33 cellular contexts compared by ENCODE assay signal in the genomic region with DNA sequence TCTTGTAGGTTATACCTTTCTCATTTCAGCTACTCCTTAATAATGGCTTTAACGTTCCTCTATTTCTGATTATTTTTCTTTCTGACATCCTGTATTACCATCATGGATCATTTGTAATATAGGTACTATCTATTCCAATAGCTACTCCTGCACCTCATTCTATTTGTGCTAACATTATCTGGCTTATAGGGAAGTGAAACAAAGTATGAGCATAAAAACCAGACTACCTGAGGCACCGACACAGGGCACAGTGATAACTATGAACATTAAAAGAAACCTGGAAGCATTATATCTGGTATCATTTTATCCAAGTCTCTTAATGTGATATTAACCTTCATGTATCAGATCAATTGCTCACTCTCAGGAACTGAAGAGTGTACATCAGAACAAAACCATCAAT.
DNase-seq lines count a peak whose midpoint lies in the region; ATAC-seq, FAIRE-seq and TF ChIP-seq lines count a peak whose summit lies in the region.
"Had no signal": no experiment of that assay in that cellular context is flagged by ENCODE, and none has a peak within 500 bp of the region (broad histone marks: within the 10 kb centered on the region; RNA-seq: fewer than 3 reads in every experiment).

No MANE protein-coding gene starts in this region.

- no peaks in the 10 kb centered on the region for H3K79me2 ChIP-seq in GM12878 (ENCODE audit: control insufficient read depth, insufficient read depth, low read length)

- H3K4me3 ChIP-seq in GM12878: no peak overlapping the region
- H3K4me3 ChIP-seq: A549; BLaER1; BLaER1 treated with 17β-estradiol and CSF1 and Interleukin-3, amounts not matched to agents 10 nM and 100 nM had no signal

- no TSS peak for BruUV-seq in GM12878 (replicated peaks; lab: Mats Ljungman, UMichigan)

- CTCF ChIA-PET in GM12878 (lab: Yijun Ruan, JAX): interaction anchor here (1.0 to 8.0 kb wide), 13 partner anchors 11 to 484 kb away, joined by 3 to 247 read pairs (median 5); no protein-coding TSS in a partner anchor

- ATAC-seq in GM19351 (IDR thresholded peaks at IDR 0.05; ENCODE audit: unreplicated experiment) (peak; percentile 45), GM12878 (peak; percentile 54)
- ATAC-seq: A549; CD8-positive, alpha-beta T cell had no signal

- no peak for TF ChIP-seq RAD21 in GM12878 (IDR thresholded peaks at IDR 0.05; ENCODE audit: insufficient read depth, low read depth, low read length)

- no peaks in the 10 kb centered on the region for H3K4me1 ChIP-seq in GM12878 (ENCODE audit: control insufficient read depth, insufficient read depth, low read length)
- H3K4me1 ChIP-seq: A549, BE2C, Caco-2 had no signal

- no peak for FAIRE-seq in GM12891 (lab: Jason Lieb, UNC)
- FAIRE-seq in GM12878 (lab: Jason Lieb, UNC): no peak
- FAIRE-seq: A204.1, A549, D721Med had no signal

- POLR2A ChIA-PET in GM12878 (lab: Charles Lee): no interaction called here

- H3K9ac ChIP-seq in GM12878 (ENCODE audit: control insufficient read depth, insufficient read depth, low read length): no peak overlapping the region
- H3K9ac ChIP-seq: BLaER1; BLaER1 treated with 17β-estradiol and CSF1 and Interleukin-3, amounts not matched to agents 10 nM and 100 nM had no signal

- H3K27me3 ChIP-seq in GM12878 (replicated peaks in 1 of 2; ENCODE audit: control insufficient read depth in 2 of 2, insufficient read depth in 2 of 2, low read length in 1 of 2): peaks cover 0 to 2% of the 10 kb centered on the region in 2 experiments; a peak in 2 of 4 replicates
- H3K27me3 ChIP-seq: BE2C; BLaER1; BLaER1 treated with 17β-estradiol and CSF1 and Interleukin-3, amounts not matched to agents 10 nM and 100 nM had no signal

- no peak overlapping the region for H3K4me2 ChIP-seq in GM12878 (ENCODE audit: control insufficient read depth, insufficient read depth)
- H3K4me2 ChIP-seq: A549; BLaER1; BLaER1 treated with 17β-estradiol and CSF1 and Interleukin-3, amounts not matched to agents 10 nM and 100 nM had no signal

- no peak for TF ChIP-seq EP300 in GM12878 (IDR thresholded peaks at IDR 0.05; ENCODE audit: borderline replicate concordance in 1 of 2, control insufficient read depth in 1 of 2, low read depth in 2 of 2, low read length in 2 of 2)

- DNase-seq in GM12891 (ENCODE audit: insufficient read length, low spot score) (no peak), GM12878 (ENCODE audit: low read depth, low spot score) (no peak), NCI-H1417 (lab: John Stamatoyannopoulos, UW) (no peak), NCI-H2081 (lab: John Stamatoyannopoulos, UW) (no peak)
- DNase-seq in central memory CD4-positive, alpha-beta T cell: no peak
- DNase-seq: 8988T; ACHN; AML-193; BE2C; C1 segment of cervical spinal cord; Caco-2; Calu3; CD4-positive, alpha-beta memory T cell; CD4-positive, alpha-beta T cell; CD4-positive, CD25-positive, alpha-beta regulatory T cell; CD8-positive, alpha-beta memory T cell; CD8-positive, alpha-beta T cell; COR-L47; DMS 273 treated with DMSO at 0.1 percent for 48 hours; DMS153; DMS53; DMS79; DMS79 treated with DMSO at 0.1 percent for 48 hours; DND-41; EL had no signal

- no peaks in the 10 kb centered on the region for H4K20me1 ChIP-seq in GM12878 (ENCODE audit: control insufficient read depth, insufficient read depth)
- H4K20me1 ChIP-seq: BLaER1; BLaER1 treated with 17β-estradiol and CSF1 and Interleukin-3, amounts not matched to agents 10 nM and 100 nM had no signal

- SMC1A ChIA-PET in GM12878 (lab: Charles Lee; ENCODE audit: uncharacterized antibody, unreplicated experiment): interaction anchor here (1.1 to 9.5 kb wide), 16 partner anchors 9 to 449 kb away, joined by 3 to 275 read pairs (median 6); no protein-coding TSS in a partner anchor

- in situ Hi-C loops in GM12878 (cut with MboI): loop anchor here (25.0 kb wide), 1 partner anchor 405 kb away; no protein-coding TSS in a partner anchor

- no peak for TF ChIP-seq CTCF in GM12878 (IDR thresholded peaks at IDR 0.05 in 2 of 3, conservative IDR thresholded peaks at IDR 0.05 in 1 of 3; ENCODE audit: control insufficient read depth in 2 of 3, extremely low read depth in 1 of 3, insufficient read depth in 1 of 3, low read depth in 3 of 3, low read length in 3 of 3)

- H2AFZ ChIP-seq in GM12878 (ENCODE audit: control insufficient read depth, low read depth, low read length): no peak overlapping the region

- WGBS in GM12878 (ENCODE audit: insufficient coverage, insufficient replicate concordance, low lambda C conversion rate, missing lambda C conversion rate): 6% methylated on average over 2 of the region's 2 CpGs

- no peaks in the 10 kb centered on the region for H3K9me3 ChIP-seq in GM12878 (replicated peaks; ENCODE audit: control insufficient read depth, insufficient read depth, low read length)
- H3K9me3 ChIP-seq: A549; BE2C; BLaER1; BLaER1 treated with 17β-estradiol and CSF1 and Interleukin-3, amounts not matched to agents 10 nM and 100 nM; Caco-2 had no signal

- RAD21 ChIA-PET in GM12878 (lab: Charles Lee; ENCODE audit: unreplicated experiment): interaction anchor here (0.9 to 9.1 kb wide), 10 partner anchors 10 to 482 kb away, joined by 3 to 190 read pairs (median 3); no protein-coding TSS in a partner anchor

- TF ChIP-seq POLR2A in GM12891 (IDR thresholded peaks at IDR 0.05; ENCODE audit: low read depth, low read length) (no peak), GM12878 (IDR thresholded peaks at IDR 0.05; ENCODE audit: low read depth, low read length) (no peak)

- no peak overlapping the region for H3K27ac ChIP-seq in GM12878 (ENCODE audit: control insufficient read depth, insufficient read depth)
- H3K27ac ChIP-seq: 22Rv1; A549; BLaER1; BLaER1 treated with 17β-estradiol and CSF1 and Interleukin-3, amounts not matched to agents 10 nM and 100 nM; C4-2B had no signal

- intact Hi-C loops in GM12878 (cut with micrococcal nuclease; ENCODE audit: unreplicated experiment): no loop called here

- H3K36me3 ChIP-seq in GM12878 (ENCODE audit: control insufficient read depth in 2 of 2, insufficient read depth in 2 of 2, low read length in 1 of 2): no peaks in the 10 kb centered on the region
- H3K36me3 ChIP-seq: BE2C; BLaER1; BLaER1 treated with 17β-estradiol and CSF1 and Interleukin-3, amounts not matched to agents 10 nM and 100 nM had no signal

TF ChIP-seq in GM12891, 5 proteins besides CTCF, POLR2A, EP300 and RAD21:
- peak; percentile 76 for TF ChIP-seq SPI1 (IDR thresholded peaks at IDR 0.05; ENCODE audit: low read depth, low read length)
- TF ChIP-seq TAF1 (IDR thresholded peaks at IDR 0.05; ENCODE audit: low read depth, low read length): no peak
TF ChIP-seq in GM12891: peak in this region for 1.

TF ChIP-seq in GM12878, 131 proteins besides CTCF, POLR2A, EP300 and RAD21:
- TF ChIP-seq, protein P1, sequence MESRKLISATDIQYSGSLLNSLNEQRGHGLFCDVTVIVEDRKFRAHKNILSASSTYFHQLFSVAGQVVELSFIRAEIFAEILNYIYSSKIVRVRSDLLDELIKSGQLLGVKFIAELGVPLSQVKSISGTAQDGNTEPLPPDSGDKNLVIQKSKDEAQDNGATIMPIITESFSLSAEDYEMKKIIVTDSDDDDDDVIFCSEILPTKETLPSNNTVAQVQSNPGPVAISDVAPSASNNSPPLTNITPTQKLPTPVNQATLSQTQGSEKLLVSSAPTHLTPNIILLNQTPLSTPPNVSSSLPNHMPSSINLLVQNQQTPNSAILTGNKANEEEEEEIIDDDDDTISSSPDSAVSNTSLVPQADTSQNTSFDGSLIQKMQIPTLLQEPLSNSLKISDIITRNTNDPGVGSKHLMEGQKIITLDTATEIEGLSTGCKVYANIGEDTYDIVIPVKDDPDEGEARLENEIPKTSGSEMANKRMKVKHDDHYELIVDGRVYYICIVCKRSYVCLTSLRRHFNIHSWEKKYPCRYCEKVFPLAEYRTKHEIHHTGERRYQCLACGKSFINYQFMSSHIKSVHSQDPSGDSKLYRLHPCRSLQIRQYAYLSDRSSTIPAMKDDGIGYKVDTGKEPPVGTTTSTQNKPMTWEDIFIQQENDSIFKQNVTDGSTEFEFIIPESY (IDR thresholded peaks at IDR 0.05): no peak
- peak; percentile 54; the same call in 1 of the 2 replicates for TF ChIP-seq SPI1 (IDR thresholded peaks at IDR 0.05; ENCODE audit: borderline replicate concordance, insufficient read depth, low read depth, low read length)
